8 cellular contexts compared by ENCODE assay signal in genomic region chr11:74749965-74750296, GRCh38. TPM values are rescaled to one million over a fixed set of nuclear protein-coding genes. Genes with fewer than 3 reads are reported as not detected.
DNase-seq lines count a peak whose midpoint lies in the region; ATAC-seq, FAIRE-seq and TF ChIP-seq lines count a peak whose summit lies in the region.

No MANE protein-coding gene starts in this region.

- H3K4me1 Mint-ChIP-seq in activated T-cell treated with anti-CD3 and anti-CD28 coated beads, Interleukin-2, amount 50 U/mL, for 4 hours (ENCODE audit: low read depth) = peaks cover 47% of the 10 kb centered on the region
- peaks cover 47% of the 10 kb centered on the region for H3K4me1 Mint-ChIP-seq in activated naive CD8-positive, alpha-beta T cell treated with anti-CD3 and anti-CD28 coated beads, Interleukin-2, amount 50 U/mL, for 24 hours

- H4K20me1 ChIP-seq in HepG2 (ENCODE audit: insufficient read depth, low read length) = peaks cover 17% of the 10 kb centered on the region

- peak overlapping the region; percentile 71 to 78 (median 77) for H3K4me3 ChIP-seq in HepG2 (replicated peaks in 1 of 3; ENCODE audit: insufficient read depth in 1 of 3, low read depth in 2 of 3, low read length in 3 of 3)
- H3K4me3 ChIP-seq in thyroid gland (replicated peaks in 1 of 3) = peak overlapping the region in 1 of 3 donors; percentile 93

- H3K27me3 Mint-ChIP-seq in activated T-cell treated with anti-CD3 and anti-CD28 coated beads, Interleukin-2, amount 50 U/mL, for 4 hours (ENCODE audit: low read depth) = no peaks in the 10 kb centered on the region
- no peaks in the 10 kb centered on the region for H3K27me3 Mint-ChIP-seq in activated naive CD8-positive, alpha-beta T cell treated with anti-CD3 and anti-CD28 coated beads, Interleukin-2, amount 50 U/mL, for 24 hours

- DNase-seq in activated T-cell treated with anti-CD3 and anti-CD28 coated beads, Interleukin-2, amount 50 U/mL, for 4 hours = no peak
- no peak for DNase-seq in activated T-cell treated with anti-CD3 and anti-CD28 coated beads, Interleukin-2, amount 50 U/mL, for 1 hour
- no peak for DNase-seq in activated naive CD8-positive, alpha-beta T cell treated with anti-CD3 and anti-CD28 coated beads, Interleukin-2, amount 50 U/mL, for 24 hours
- DNase-seq in HepG2 (ENCODE audit: low spot score) = no peak
- no peak for DNase-seq in thyroid gland
- DNase-seq in effector CD8-positive, alpha-beta T cell (lab: John Stamatoyannopoulos, UW) = no peak

- H3K9me3 Mint-ChIP-seq in activated T-cell treated with anti-CD3 and anti-CD28 coated beads, Interleukin-2, amount 50 U/mL, for 4 hours = no peaks in the 10 kb centered on the region
- H3K9me3 Mint-ChIP-seq in activated naive CD8-positive, alpha-beta T cell treated with anti-CD3 and anti-CD28 coated beads, Interleukin-2, amount 50 U/mL, for 24 hours = no peaks in the 10 kb centered on the region

- TF ChIP-seq POLR2A in HepG2 (IDR thresholded peaks at IDR 0.05; ENCODE audit: insufficient read depth in 1 of 2, low read depth in 2 of 2, low read length in 2 of 2) (no peak), thyroid gland (IDR thresholded peaks at IDR 0.05) (no peak)

- H3K27ac Mint-ChIP-seq in activated naive CD8-positive, alpha-beta T cell treated with anti-CD3 and anti-CD28 coated beads, Interleukin-2, amount 50 U/mL, for 24 hours = peak overlapping the region; percentile 81

- TF ChIP-seq EP300 in HepG2 (IDR thresholded peaks at IDR 0.05; ENCODE audit: low read depth in 2 of 2, low read length in 2 of 2) (no peak), HepG2 (CRISPR knock-in tag; IDR thresholded peaks at IDR 0.05; ENCODE audit: borderline replicate concordance) (no peak)

- FAIRE-seq in HepG2 (lab: Jason Lieb, UNC) = no peak

- H3K36me3 ChIP-seq in HepG2 (replicated peaks in 1 of 2; ENCODE audit: control insufficient read depth in 1 of 2, insufficient read depth in 2 of 2, low read length in 2 of 2) = no peaks in the 10 kb centered on the region
- no peaks in the 10 kb centered on the region for H3K36me3 ChIP-seq in thyroid gland

- TSS peak; percentile 83 for BruUV-seq in HepG2 (replicated peaks; lab: Mats Ljungman, UMichigan)

- POLR2A ChIA-PET in HepG2 (lab: Yijun Ruan, JAX) = interaction anchor here (0.8 kb wide), 1 partner anchor 16 kb away, joined by 3 read pairs; no protein-coding TSS in a partner anchor

- H3K9me3 ChIP-seq in HepG2 (ENCODE audit: low read length) (no peaks in the 10 kb centered on the region), thyroid gland (no peaks in the 10 kb centered on the region)

- no peak for ATAC-seq in activated T-cell treated with anti-CD3 and anti-CD28 coated beads, Interleukin-2, amount 50 U/mL, for 4 hours
- no peak for ATAC-seq in activated naive CD8-positive, alpha-beta T cell treated with anti-CD3 and anti-CD28 coated beads, Interleukin-2, amount 50 U/mL, for 24 hours
- ATAC-seq in HepG2 = no peak
- no peak for ATAC-seq in HG02885 (IDR thresholded peaks at IDR 0.05; ENCODE audit: poor library complexity, unreplicated experiment)
- no peak for ATAC-seq in HG03139 (IDR thresholded peaks at IDR 0.05; ENCODE audit: unreplicated experiment)

- in situ Hi-C loops in HepG2 (cut with HindIII; ENCODE audit: extremely low pct_ligation_motif_present, low pct_unique_long_range_greater_than_20kb) = no loop called here

- peaks cover 60% of the 10 kb centered on the region for H3K4me1 ChIP-seq in HepG2 (ENCODE audit: insufficient read depth, low read length)
- H3K4me1 ChIP-seq in thyroid gland = peaks cover 24 to 29% of the 10 kb centered on the region in 2 donors

- H3K27ac ChIP-seq in HepG2 (ENCODE audit: extremely low read length, insufficient read depth, low read length) = peak overlapping the region; percentile 93
- peak overlapping the region in 2 of 3 donors; percentile 95 to 96 for H3K27ac ChIP-seq in thyroid gland

- peak overlapping the region; percentile 93 for H3K9ac ChIP-seq in HepG2 (ENCODE audit: insufficient read depth, low read depth, low read length)

- no peak for TF ChIP-seq RAD21 in HepG2 (CRISPR knock-in tag; IDR thresholded peaks at IDR 0.05)

- H3K4me2 ChIP-seq in HepG2 (ENCODE audit: low read depth, low read length) = peak overlapping the region; percentile 93

- peaks cover 50% of the 10 kb centered on the region for H3K79me2 ChIP-seq in HepG2 (ENCODE audit: insufficient read depth, low read length)

- peaks cover 2% of the 10 kb centered on the region for H3K36me3 Mint-ChIP-seq in activated T-cell treated with anti-CD3 and anti-CD28 coated beads, Interleukin-2, amount 50 U/mL, for 4 hours (ENCODE audit: insufficient read depth)
- peaks cover 15% of the 10 kb centered on the region for H3K36me3 Mint-ChIP-seq in activated naive CD8-positive, alpha-beta T cell treated with anti-CD3 and anti-CD28 coated beads, Interleukin-2, amount 50 U/mL, for 24 hours (ENCODE audit: low read depth)

- H2AFZ ChIP-seq in HepG2 (ENCODE audit: low read length) = no peak overlapping the region

- H3K4me3 Mint-ChIP-seq in activated T-cell treated with anti-CD3 and anti-CD28 coated beads, Interleukin-2, amount 50 U/mL, for 4 hours = peak overlapping the region; percentile 88
- H3K4me3 Mint-ChIP-seq in activated naive CD8-positive, alpha-beta T cell treated with anti-CD3 and anti-CD28 coated beads, Interleukin-2, amount 50 U/mL, for 24 hours = peak overlapping the region; percentile 87

- CTCF ChIA-PET in HepG2 (lab: Yijun Ruan, JAX; ENCODE audit: low intra/inter-chr PET ratio, low total read pairs) = no interaction called here

- no peaks in the 10 kb centered on the region; a peak in 1 of 5 replicates for H3K27me3 ChIP-seq in HepG2 (ENCODE audit: control insufficient read depth in 1 of 2, insufficient read depth in 2 of 2, low read length in 2 of 2)
- H3K27me3 ChIP-seq in thyroid gland = no peaks in the 10 kb centered on the region

- WGBS in HepG2 (ENCODE audit: low lambda C conversion rate) = 19% methylated on average over 2 of the region's 2 CpGs
- WGBS in thyroid gland, 2 donors = 2 to 7% methylated on average over 2 of the region's 2 CpGs

- TF ChIP-seq CTCF in HepG2 (CRISPR knock-in tag; IDR thresholded peaks at IDR 0.05) = no peak
- TF ChIP-seq CTCF in thyroid gland (IDR thresholded peaks at IDR 0.05) = no peak

- intact Hi-C loops in HepG2 (cut with micrococcal nuclease; ENCODE audit: unreplicated experiment) (loop anchor here (10.0 kb wide), 2 partner anchors 125 to 135 kb away; no protein-coding TSS in a partner anchor), thyroid gland (cut with DNase I) (no loop called here)

RNA-seq across cellular contexts. Expression of gene RNF169, which starts 1.3 kb away (rescaled TPM):
- 10 to 100 TPM; 11.4 to 12.4 (median 11.9) TPM for total RNA-seq in activated T-cell treated with anti-CD3 and anti-CD28 coated beads, Interleukin-2, amount 50 U/mL, for 4 hours
- total RNA-seq in HepG2 (2016; rRNA removed; fragmentation: Illumina TruSeq; extraction: Trizol) (14.2 and 17.0 TPM in 2 replicates), thyroid gland (10 to 100 TPM; 24.1 to 30.2 (median 27.5) TPM)
- total RNA-seq in HepG2 (2016; cell fraction: cytosol; rRNA removed; fragmentation: Illumina TruSeq; extraction: Trizol; ENCODE audit: low read depth) = 1.6 and 1.9 TPM in 2 replicates
- total RNA-seq in HepG2 (2016; cell fraction: insoluble cytoplasmic fraction; rRNA removed; fragmentation: Illumina TruSeq; extraction: Trizol) = 14.0 and 15.8 TPM in 2 replicates
- total RNA-seq in HepG2 (2016; cell fraction: membrane; rRNA removed; fragmentation: Illumina TruSeq; extraction: Trizol) = 6.1 and 6.8 TPM in 2 replicates
- total RNA-seq in HepG2 (2016; cell fraction: nucleus; rRNA removed; fragmentation: Illumina TruSeq; extraction: Trizol) = 19.7 and 21.7 TPM in 2 replicates
- polyA plus RNA-seq in HepG2 (2011; rRNA removed) = 4.8 and 5.3 TPM in 2 replicates
- 2.3 and 3.3 TPM in 2 replicates for polyA plus RNA-seq in HepG2 (2011; cell fraction: cytosol; rRNA removed)
- polyA plus RNA-seq in HepG2 (2011; cell fraction: nucleus; rRNA removed) = 6.3 and 7.5 TPM in 2 replicates
- 5.4 and 6.4 TPM in 2 replicates for polyA plus RNA-seq in HepG2 (2012)
- polyA plus RNA-seq in HepG2 (2016; cell fraction: cytosol; fragmentation: Illumina TruSeq; extraction: Trizol; ENCODE audit: low read depth) = 0.20 and 0.22 TPM in 2 replicates
- polyA plus RNA-seq in HepG2 (2016; cell fraction: insoluble cytoplasmic fraction; fragmentation: Illumina TruSeq; extraction: Trizol; ENCODE audit: low read depth) = 6.0 and 6.8 TPM in 2 replicates
- 0.93 and 1.1 TPM in 2 replicates for polyA plus RNA-seq in HepG2 (2016; cell fraction: membrane; fragmentation: Illumina TruSeq; extraction: Trizol; ENCODE audit: low read depth)
- 13.1 and 13.4 TPM in 2 replicates for polyA plus RNA-seq in HepG2 (2016; cell fraction: nucleus; fragmentation: Illumina TruSeq; extraction: Trizol; ENCODE audit: insufficient read depth, low read depth)
- polyA minus RNA-seq in HepG2 (2011; rRNA and poly(A)+ RNA removed; ENCODE audit: low replicate concordance) = 15.7 and 33.2 TPM in 2 replicates
- 12.7 and 13.5 TPM in 2 replicates for polyA minus RNA-seq in HepG2 (2011; cell fraction: cytosol; rRNA and poly(A)+ RNA removed)
- polyA minus RNA-seq in HepG2 (2011; cell fraction: nucleus; rRNA and poly(A)+ RNA removed) = 43.4 and 50.1 TPM in 2 replicates

RNA-seq across cellular contexts. Expression of gene CHRDL2, which starts 18.7 kb away (rescaled TPM):
- not detected for total RNA-seq in activated T-cell treated with anti-CD3 and anti-CD28 coated beads, Interleukin-2, amount 50 U/mL, for 4 hours
- not detected in 2 replicates for total RNA-seq in HepG2 (2016; rRNA removed; fragmentation: Illumina TruSeq; extraction: Trizol)
- not detected in 2 replicates for total RNA-seq in HepG2 (2016; cell fraction: cytosol; rRNA removed; fragmentation: Illumina TruSeq; extraction: Trizol; ENCODE audit: low read depth)
- total RNA-seq in HepG2 (2016; cell fraction: insoluble cytoplasmic fraction; rRNA removed; fragmentation: Illumina TruSeq; extraction: Trizol) = not detected in 2 replicates
- total RNA-seq in HepG2 (2016; cell fraction: membrane; rRNA removed; fragmentation: Illumina TruSeq; extraction: Trizol) = not detected in 2 replicates
- total RNA-seq in HepG2 (2016; cell fraction: nucleus; rRNA removed; fragmentation: Illumina TruSeq; extraction: Trizol) = not detected in 2 replicates
- 0.04 TPM in 1 of 2 replicates, not detected in the other for polyA plus RNA-seq in HepG2 (2011; rRNA removed)
- 0.07 TPM in 1 of 2 replicates, not detected in the other for polyA plus RNA-seq in HepG2 (2011; cell fraction: cytosol; rRNA removed)
- 0.16 and 0.34 TPM in 2 replicates for polyA plus RNA-seq in HepG2 (2011; cell fraction: nucleus; rRNA removed)
- 0.17 and 1.2 TPM in 2 replicates for polyA plus RNA-seq in HepG2 (2012)
- polyA plus RNA-seq in HepG2 (2016; cell fraction: cytosol; fragmentation: Illumina TruSeq; extraction: Trizol; ENCODE audit: low read depth) = 0.20 and 0.28 TPM in 2 replicates
- polyA plus RNA-seq in HepG2 (2016; cell fraction: insoluble cytoplasmic fraction; fragmentation: Illumina TruSeq; extraction: Trizol; ENCODE audit: low read depth) = 0.41 TPM in 1 of 2 replicates, not detected in the other
- polyA plus RNA-seq in HepG2 (2016; cell fraction: membrane; fragmentation: Illumina TruSeq; extraction: Trizol; ENCODE audit: low read depth) = 0.17 TPM in 1 of 2 replicates, not detected in the other
- polyA plus RNA-seq in HepG2 (2016; cell fraction: nucleus; fragmentation: Illumina TruSeq; extraction: Trizol; ENCODE audit: insufficient read depth, low read depth) = 0.27 and 0.37 TPM in 2 replicates
- polyA minus RNA-seq in HepG2 (2011; rRNA and poly(A)+ RNA removed; ENCODE audit: low replicate concordance) = 0.20 and 1.1 TPM in 2 replicates
- not detected in 2 replicates for polyA minus RNA-seq in HepG2 (2011; cell fraction: cytosol; rRNA and poly(A)+ RNA removed)
- polyA minus RNA-seq in HepG2 (2011; cell fraction: nucleus; rRNA and poly(A)+ RNA removed) = not detected in 2 replicates
- not detected for total RNA-seq in thyroid gland
